ENCODE assay signal across 12 cellular contexts in genomic region chr9:16058131-16058549, GRCh38.
DNase-seq lines count a peak whose midpoint lies in the region; ATAC-seq, FAIRE-seq and TF ChIP-seq lines count a peak whose summit lies in the region.
"Had no signal": no experiment of that assay in that cellular context is flagged by ENCODE, and none has a peak within 500 bp of the region (broad histone marks: within the 10 kb centered on the region; RNA-seq: fewer than 3 reads in every experiment).

No MANE protein-coding gene starts in this region.

- WGBS in A549 (ENCODE audit: missing lambda C conversion rate), result 61% methylated on average over 7 of the region's 7 CpGs
- 38 to 50% methylated on average over 7 of the region's 7 CpGs for WGBS in upper lobe of left lung, 2 donors

- TF ChIP-seq POLR2A in A549 (IDR thresholded peaks at IDR 0.05; ENCODE audit: low read length) (no peak), upper lobe of left lung (IDR thresholded peaks at IDR 0.05) (no peak)

- TF ChIP-seq CTCF in A549 (IDR thresholded peaks at IDR 0.05) (no peak), OCI-LY3 (IDR thresholded peaks at IDR 0.05; ENCODE audit: low read depth, low read length) (no peak), fibroblast of pulmonary artery (IDR thresholded peaks at IDR 0.05; ENCODE audit: low read length, missing control alignments) (no peak), right atrium auricular region (IDR thresholded peaks at IDR 0.05) (no peak), upper lobe of left lung (IDR thresholded peaks at IDR 0.05) (no peak)

- H3K27ac ChIP-seq in A549 (peak overlapping the region in 1 of 2 experiments; percentile 63; a peak in 4 of 6 replicates), OCI-LY3 (ENCODE audit: low read length) (no peak overlapping the region), right atrium auricular region (no peak overlapping the region), upper lobe of left lung (no peak overlapping the region)
- H3K27ac ChIP-seq: psoas muscle, suprapubic skin had no signal

- H3K4me2 ChIP-seq in A549, result peak overlapping the region; percentile 22; the same call in 2 of the 3 replicates
- H3K4me2 ChIP-seq in OCI-LY3 (ENCODE audit: low read length), result peak overlapping the region; percentile 51

- ATAC-seq in A549, result peak in 1 of 2 experiments; percentile 51; a peak in 2 of 6 replicates
- peak; percentile 51 for ATAC-seq in GM18909 (IDR thresholded peaks at IDR 0.05; ENCODE audit: poor library complexity, unreplicated experiment)
- no peak for ATAC-seq in activated CD8-positive, alpha-beta memory T cell treated with anti-CD3 and anti-CD28 coated beads, Interleukin-2, amount 10 ng/mL, durations not matched to agents 7 days and 5 days
- ATAC-seq in upper lobe of left lung (ENCODE audit: low FRiP score in 2 of 2), result no peak
- ATAC-seq: psoas muscle had no signal

- H3K36me3 Mint-ChIP-seq in activated CD8-positive, alpha-beta memory T cell treated with anti-CD3 and anti-CD28 coated beads, Interleukin-2, amount 10 ng/mL, durations not matched to agents 7 days and 5 days, result no peaks in the 10 kb centered on the region

- TF ChIP-seq RAD21 in A549 (conservative IDR thresholded peaks at IDR 0.05 in 1 of 2, IDR thresholded peaks at IDR 0.05 in 1 of 2), result no peak

- H3K27me3 Mint-ChIP-seq in activated CD8-positive, alpha-beta memory T cell treated with anti-CD3 and anti-CD28 coated beads, Interleukin-2, amount 10 ng/mL, durations not matched to agents 7 days and 5 days, result no peaks in the 10 kb centered on the region

- H3K36me3 ChIP-seq in OCI-LY3 (replicated peaks; ENCODE audit: low read depth, low read length) (no peaks in the 10 kb centered on the region), right atrium auricular region (no peaks in the 10 kb centered on the region), upper lobe of left lung (no peaks in the 10 kb centered on the region)
- H3K36me3 ChIP-seq: suprapubic skin had no signal

- TF ChIP-seq EP300 in A549 (IDR thresholded peaks at IDR 0.05), result no peak
- TF ChIP-seq EP300 in upper lobe of left lung (IDR thresholded peaks at IDR 0.05), result no peak

- H3K79me2 ChIP-seq in OCI-LY3 (ENCODE audit: low read length), result no peaks in the 10 kb centered on the region

- peaks cover 5% of the 10 kb centered on the region for H3K4me1 Mint-ChIP-seq in activated CD8-positive, alpha-beta memory T cell treated with anti-CD3 and anti-CD28 coated beads, Interleukin-2, amount 10 ng/mL, durations not matched to agents 7 days and 5 days

- no peak overlapping the region for H3K27ac Mint-ChIP-seq in activated CD8-positive, alpha-beta memory T cell treated with anti-CD3 and anti-CD28 coated beads, Interleukin-2, amount 10 ng/mL, durations not matched to agents 7 days and 5 days

- H3K9me3 ChIP-seq in A549 (no peaks in the 10 kb centered on the region), OCI-LY3 (ENCODE audit: insufficient read depth, low read length) (no peaks in the 10 kb centered on the region), right atrium auricular region (no peaks in the 10 kb centered on the region), upper lobe of left lung (no peaks in the 10 kb centered on the region)
- H3K9me3 ChIP-seq: psoas muscle, suprapubic skin had no signal

- DNase-seq in A549 (ENCODE audit: low read depth in 1 of 2, low spot score in 1 of 2) (no peak), fibroblast of pulmonary artery (ENCODE audit: low read depth) (peak; percentile 42), right atrium auricular region (ENCODE audit: low spot score) (no peak), upper lobe of left lung (no peak), NCI-H345 (lab: John Stamatoyannopoulos, UW) (no peak)
- DNase-seq in activated CD8-positive, alpha-beta memory T cell treated with anti-CD3 and anti-CD28 coated beads, Interleukin-2, amount 10 ng/mL, durations not matched to agents 7 days and 5 days, result no peak
- DNase-seq: NCI-H187, psoas muscle had no signal

- no peaks in the 10 kb centered on the region for H3K27me3 ChIP-seq in OCI-LY3 (ENCODE audit: low read depth, low read length)
- H3K27me3 ChIP-seq in right atrium auricular region, result no peaks in the 10 kb centered on the region
- H3K27me3 ChIP-seq in upper lobe of left lung, result no peaks in the 10 kb centered on the region
- H3K27me3 ChIP-seq: suprapubic skin had no signal

- CTCF ChIA-PET in A549 (lab: Yijun Ruan, JAX), result interaction anchor here (1.4 kb wide), 1 partner anchor 66 kb away, joined by 3 read pairs; no protein-coding TSS in a partner anchor
- CTCF ChIA-PET in activated CD8-positive, alpha-beta memory T cell treated with anti-CD3 and anti-CD28 coated beads, Interleukin-2, amount 10 ng/mL, durations not matched to agents 7 days and 5 days (lab: Charles Lee), result no interaction called here

- POLR2A ChIA-PET in A549 (lab: Yijun Ruan, JAX), result no interaction called here

- H3K4me1 ChIP-seq in A549 (peaks cover 23% of the 10 kb centered on the region), OCI-LY3 (ENCODE audit: low read length) (peaks cover 61% of the 10 kb centered on the region), right atrium auricular region (no peaks in the 10 kb centered on the region), upper lobe of left lung (no peaks in the 10 kb centered on the region)
- H3K4me1 ChIP-seq: psoas muscle, suprapubic skin had no signal

- no peaks in the 10 kb centered on the region for H4K20me1 ChIP-seq in OCI-LY3 (ENCODE audit: insufficient read depth, low read length)

- H3K4me3 ChIP-seq in A549, result no peak overlapping the region
- H3K4me3 ChIP-seq in OCI-LY3 (ENCODE audit: low read length), result no peak overlapping the region
- H3K4me3 ChIP-seq in fibroblast of pulmonary artery (replicated peaks; ENCODE audit: low read depth, low read length), result no peak overlapping the region
- no peak overlapping the region for H3K4me3 ChIP-seq in right atrium auricular region
- no peak overlapping the region for H3K4me3 ChIP-seq in upper lobe of left lung
- H3K4me3 ChIP-seq: psoas muscle, suprapubic skin had no signal

- H2AFZ ChIP-seq in OCI-LY3 (ENCODE audit: low read depth, low read length), result 0 out of 2 replicates have a peak overlapping the region, but pooled peaks have one; percentile 61

- no peak overlapping the region for H3K9ac ChIP-seq in OCI-LY3 (ENCODE audit: low read length)

- no peak overlapping the region for H3K4me3 Mint-ChIP-seq in activated CD8-positive, alpha-beta memory T cell treated with anti-CD3 and anti-CD28 coated beads, Interleukin-2, amount 10 ng/mL, durations not matched to agents 7 days and 5 days

- peaks cover 2% of the 10 kb centered on the region for H3K9me3 Mint-ChIP-seq in activated CD8-positive, alpha-beta memory T cell treated with anti-CD3 and anti-CD28 coated beads, Interleukin-2, amount 10 ng/mL, durations not matched to agents 7 days and 5 days (ENCODE audit: low read depth)

- no peak for FAIRE-seq in A549 (lab: Jason Lieb, UNC)
- FAIRE-seq: D721Med had no signal

TF ChIP-seq in A549, 52 proteins besides CTCF, POLR2A, EP300 and RAD21:
- TF ChIP-seq HEYL (CRISPR knock-in tag; IDR thresholded peaks at IDR 0.05) (no peak), E2F6 (IDR thresholded peaks at IDR 0.05; ENCODE audit: borderline replicate concordance, low read depth) (no peak), TP53 (CRISPR knock-in tag; IDR thresholded peaks at IDR 0.05) (no peak), NPAS2 (CRISPR knock-in tag; IDR thresholded peaks at IDR 0.05; ENCODE audit: borderline replicate concordance) (no peak), RCOR1 (IDR thresholded peaks at IDR 0.05; ENCODE audit: low read depth, low read length) (no peak), ESRRA (IDR thresholded peaks at IDR 0.05; ENCODE audit: borderline replicate concordance, low read length) (no peak), BHLHE40 (IDR thresholded peaks at IDR 0.05; ENCODE audit: low read depth, low read length) (no peak), FOSB (CRISPR knock-in tag; IDR thresholded peaks at IDR 0.05) (no peak), CBX8 (IDR thresholded peaks at IDR 0.05) (no peak)
